In genomic region chr7:44607141-44608068, GRCh38 we compare ENCODE assay signal across 8 cellular contexts. TPM values are rescaled to one million over a fixed set of nuclear protein-coding genes. Genes with fewer than 3 reads are reported as not detected.
DNase-seq lines count a peak whose midpoint lies in the region; ATAC-seq and TF ChIP-seq lines count a peak whose summit lies in the region.

No MANE protein-coding gene starts in this region.

- H3K27me3 ChIP-seq in HUES48 (ENCODE audit: control insufficient read depth, insufficient read depth, low read length) (no peaks in the 10 kb centered on the region), breast epithelium (no peaks in the 10 kb centered on the region), mucosa of rectum (ENCODE audit: control insufficient read depth in 2 of 2, insufficient read depth in 2 of 2, low read length in 2 of 2) (no peaks in the 10 kb centered on the region)

- peak overlapping the region; percentile 83 for H3K9ac ChIP-seq in HUES48 (ENCODE audit: low read depth, low read length)
- peak overlapping the region; percentile 98 to 99 for H3K9ac ChIP-seq in mucosa of rectum (ENCODE audit: low read depth in 1 of 2, low read length in 2 of 2)

- DNase-seq in ACHN = peak; percentile 23
- no peak for DNase-seq in breast epithelium (ENCODE audit: low spot score in 2 of 2)
- no peak for DNase-seq in globus pallidus (ENCODE audit: low spot score)
- DNase-seq in HK-2 (ENCODE audit: unreplicated experiment) = no peak

- H3K27ac ChIP-seq in HUES48 (ENCODE audit: low read depth, low read length) (peak overlapping the region; percentile 91), breast epithelium (peak overlapping the region; percentile 98), mucosa of rectum (ENCODE audit: low read depth in 2 of 2, low read length in 2 of 2) (peak overlapping the region; percentile 99 to 100)

- in situ Hi-C loops in ACHN (cut with HindIII; ENCODE audit: low pct_ligation_motif_present, low pct_unique_long_range_greater_than_20kb, low sequenced_read_pairs) = no loop called here

- H3K9me3 ChIP-seq in HUES48 (ENCODE audit: control insufficient read depth, insufficient read depth, low read length) (no peaks in the 10 kb centered on the region), breast epithelium (no peaks in the 10 kb centered on the region), mucosa of rectum (ENCODE audit: control insufficient read depth in 2 of 2, low read length in 2 of 2) (no peaks in the 10 kb centered on the region)

- H3K36me3 ChIP-seq in HUES48 (ENCODE audit: control insufficient read depth, insufficient read depth, low read length) (no peaks in the 10 kb centered on the region), breast epithelium (no peaks in the 10 kb centered on the region), mucosa of rectum (ENCODE audit: control insufficient read depth in 2 of 2, insufficient read depth in 2 of 2, low read length in 2 of 2) (no peaks in the 10 kb centered on the region)

- H3K4me1 ChIP-seq in HUES48 (ENCODE audit: control insufficient read depth, insufficient read depth, low read length) (peaks cover 9% of the 10 kb centered on the region; the same call in 1 of the 2 replicates), breast epithelium (no peaks in the 10 kb centered on the region), mucosa of rectum (ENCODE audit: control insufficient read depth in 2 of 2, insufficient read depth in 2 of 2, low read length in 2 of 2) (peaks cover 8 to 12% of the 10 kb centered on the region in 2 donors)

- no peak for TF ChIP-seq CTCF in breast epithelium (IDR thresholded peaks at IDR 0.05)

- intact Hi-C loops in breast epithelium (cut with DNase I; ENCODE audit: low total_unique reads) = no loop called here

- H3K4me3 ChIP-seq in HUES48 (ENCODE audit: low read depth, low read length) (peak overlapping the region; percentile 88), breast epithelium (peak overlapping the region; percentile 75 to 88 (median 83)), mucosa of rectum (ENCODE audit: low read length in 2 of 2) (peak overlapping the region; percentile 95)

- peak; percentile 28 for TF ChIP-seq POLR2A in breast epithelium (IDR thresholded peaks at IDR 0.05)

- ATAC-seq in HG02840 (IDR thresholded peaks at IDR 0.05; ENCODE audit: low FRiP score, unreplicated experiment) (no peak), GM21515 (IDR thresholded peaks at IDR 0.05; ENCODE audit: unreplicated experiment) (no peak)

RNA-seq across cellular contexts. Expression of gene OGDH, which starts 1.0 kb away (rescaled TPM):
- 10 to 100 TPM; 45.7 to 67.5 (median 46.2) TPM for total RNA-seq in breast epithelium

RNA-seq across cellular contexts. Expression of gene TMED4, which starts 25.4 kb away (rescaled TPM):
- 100 to 1,000 TPM; 143 to 208 (median 171) TPM for total RNA-seq in breast epithelium

RNA-seq across cellular contexts. Expression of gene DDX56, which starts 33.7 kb away (rescaled TPM):
- total RNA-seq in breast epithelium = 10 to 100 TPM; 48.6 to 61.9 (median 61.8) TPM
